In the genomic region with DNA sequence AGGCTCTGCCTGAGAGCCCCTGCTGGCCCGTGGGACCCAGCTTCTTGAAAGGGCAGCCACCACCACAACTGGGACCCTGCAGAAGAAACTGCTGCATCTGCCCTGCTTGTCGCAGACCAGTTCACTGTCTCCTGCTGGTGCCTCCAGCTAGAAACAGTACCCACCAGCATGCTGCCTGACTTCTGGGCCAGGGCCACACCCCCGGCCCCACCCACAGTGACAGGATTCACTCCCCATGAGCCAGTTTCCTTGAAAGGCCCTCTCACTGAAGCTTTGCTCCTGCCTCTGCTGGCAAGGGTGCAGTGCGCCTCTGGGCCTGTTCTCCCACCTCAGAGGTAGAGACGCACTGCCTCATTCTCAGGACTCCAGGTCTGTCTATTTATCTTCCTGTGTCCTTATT, we compare ENCODE assay signal across 17 cellular contexts. TPM values are rescaled to one million over a fixed set of nuclear protein-coding genes. Genes with fewer than 3 reads are reported as not detected.
DNase-seq lines count a peak whose midpoint lies in the region; ATAC-seq and TF ChIP-seq lines count a peak whose summit lies in the region.
"Had no signal": no experiment of that assay in that cellular context is flagged by ENCODE, and none has a peak within 500 bp of the region (broad histone marks: within the 10 kb centered on the region; RNA-seq: fewer than 3 reads in every experiment).

No MANE protein-coding gene starts in this region.

- H3K9me3 ChIP-seq in esophagus (ENCODE audit: control insufficient read depth in 2 of 2, insufficient read depth in 1 of 2, low read depth in 1 of 2, low read length in 1 of 2) = no peaks in the 10 kb centered on the region
- H3K9me3 ChIP-seq in left lung = no peaks in the 10 kb centered on the region
- H3K9me3 ChIP-seq: BE2C had no signal

- H3K36me3 ChIP-seq in esophagus (ENCODE audit: control insufficient read depth in 2 of 2, insufficient read depth in 2 of 2, low read length in 1 of 2) (peaks cover 5 to 42% of the 10 kb centered on the region in 2 donors), left lung (peaks cover 0 to 54% of the 10 kb centered on the region in 2 donors)
- H3K36me3 ChIP-seq: BE2C had no signal

- no peak for ATAC-seq in stimulated activated effector memory CD8-positive, alpha-beta T cell treated with anti-CD3 and anti-CD28 coated beads, Interleukin-12 subunit alpha, Interleukin-12 subunit beta, amount 100 ng/mL, for 72 hours
- no peak for ATAC-seq in GM21367 (IDR thresholded peaks at IDR 0.05; ENCODE audit: unreplicated experiment)
- no peak for ATAC-seq in left lung

- H3K4me3 ChIP-seq in esophagus (ENCODE audit: low read depth in 1 of 2, low read length in 2 of 2) = no peak overlapping the region
- H3K4me3 ChIP-seq in left lung = no peak overlapping the region

- peak overlapping the region; percentile 50 for H3K27ac Mint-ChIP-seq in activated T-cell treated with anti-CD3 and anti-CD28 coated beads, Interleukin-2, amount 50 U/mL, for 24 hours
- H3K27ac Mint-ChIP-seq in stimulated activated effector memory CD8-positive, alpha-beta T cell treated with anti-CD3 and anti-CD28 coated beads, Interleukin-12 subunit alpha, Interleukin-12 subunit beta, amount 100 ng/mL, for 72 hours = peak overlapping the region; percentile 81

- H3K4me3 Mint-ChIP-seq in activated T-cell treated with anti-CD3 and anti-CD28 coated beads, Interleukin-2, amount 50 U/mL, for 24 hours = no peak overlapping the region
- H3K4me3 Mint-ChIP-seq in stimulated activated effector memory CD8-positive, alpha-beta T cell treated with anti-CD3 and anti-CD28 coated beads, Interleukin-12 subunit alpha, Interleukin-12 subunit beta, amount 100 ng/mL, for 72 hours = no peak overlapping the region
- H3K4me3 Mint-ChIP-seq: activated CD4-positive, alpha-beta memory T cell treated with anti-CD3 and anti-CD28 coated beads for 36 hours had no signal

- intact Hi-C loops in left lung (cut with DNase I) = no loop called here

- 62% methylated on average over 4 to 5 of the region's 5 CpGs for WGBS in esophagus, 2 donors

- peaks cover 60% of the 10 kb centered on the region for H3K36me3 Mint-ChIP-seq in activated T-cell treated with anti-CD3 and anti-CD28 coated beads, Interleukin-2, amount 50 U/mL, for 24 hours (ENCODE audit: low read depth)
- peaks cover 74% of the 10 kb centered on the region for H3K36me3 Mint-ChIP-seq in stimulated activated effector memory CD8-positive, alpha-beta T cell treated with anti-CD3 and anti-CD28 coated beads, Interleukin-12 subunit alpha, Interleukin-12 subunit beta, amount 100 ng/mL, for 72 hours
- H3K36me3 Mint-ChIP-seq: activated naive CD4-positive, alpha-beta T cell treated with anti-CD3 and anti-CD28 coated beads, Interleukin-2, amount 50 U/mL, for 72 hours had no signal

- H3K27me3 Mint-ChIP-seq in activated T-cell treated with anti-CD3 and anti-CD28 coated beads, Interleukin-2, amount 50 U/mL, for 24 hours = no peaks in the 10 kb centered on the region
- H3K27me3 Mint-ChIP-seq: activated CD4-positive, alpha-beta memory T cell treated with anti-CD3 and anti-CD28 coated beads for 36 hours had no signal

- H3K4me1 ChIP-seq in esophagus (ENCODE audit: control insufficient read depth in 2 of 2, insufficient read depth in 2 of 2, low read length in 1 of 2) (peaks cover 20 to 41% of the 10 kb centered on the region in 2 donors), left lung (peaks cover 15 to 71% of the 10 kb centered on the region in 2 donors)

- H3K27me3 ChIP-seq in esophagus (ENCODE audit: control insufficient read depth in 1 of 2, insufficient read depth in 2 of 2, low read length in 2 of 2) (no peaks in the 10 kb centered on the region), left lung (no peaks in the 10 kb centered on the region)
- H3K27me3 ChIP-seq: BE2C had no signal

- DNase-seq in activated T-cell treated with anti-CD3 and anti-CD28 coated beads, Interleukin-2, amount 50 U/mL, for 24 hours = no peak
- no peak for DNase-seq in activated T-cell treated with anti-CD3 and anti-CD28 coated beads for 4 hours
- DNase-seq in NCI-H510A treated with DMSO at 0.1 percent for 48 hours (lab: John Stamatoyannopoulos, UW) = peak; percentile 59
- DNase-seq in stimulated activated effector memory CD8-positive, alpha-beta T cell treated with anti-CD3 and anti-CD28 coated beads, Interleukin-12 subunit alpha, Interleukin-12 subunit beta, amount 100 ng/mL, for 72 hours (ENCODE audit: low spot score in 2 of 2) = no peak
- DNase-seq in SW480 (ENCODE audit: low spot score) = no peak
- no peak for DNase-seq in left lung
- DNase-seq: activated CD4-positive, alpha-beta memory T cell treated with anti-CD3 and anti-CD28 coated beads for 36 hours; BE2C; KG1; NCI-H1436 treated with DMSO at 0.1 percent for 48 hours; OCI-M1; stimulated activated CD4-positive, alpha-beta T cell treated with anti-CD3 and anti-CD28 coated beads, Interleukin-1b, Interleukin-23, amount 100 ng/mL, for 48 hours; stimulated activated naive CD4-positive, alpha-beta T cell; T-helper 2 cell had no signal

- H3K27ac ChIP-seq in esophagus (ENCODE audit: low read depth in 2 of 2, low read length in 1 of 2) (peak overlapping the region; percentile 33 to 40), left lung (no peak overlapping the region)

- no peak for TF ChIP-seq CTCF in left lung (IDR thresholded peaks at IDR 0.05)

- no peaks in the 10 kb centered on the region for H3K9me3 Mint-ChIP-seq in activated T-cell treated with anti-CD3 and anti-CD28 coated beads, Interleukin-2, amount 50 U/mL, for 24 hours
- no peaks in the 10 kb centered on the region for H3K9me3 Mint-ChIP-seq in stimulated activated effector memory CD8-positive, alpha-beta T cell treated with anti-CD3 and anti-CD28 coated beads, Interleukin-12 subunit alpha, Interleukin-12 subunit beta, amount 100 ng/mL, for 72 hours
- H3K9me3 Mint-ChIP-seq: activated CD4-positive, alpha-beta memory T cell treated with anti-CD3 and anti-CD28 coated beads for 36 hours; activated naive CD4-positive, alpha-beta T cell treated with anti-CD3 and anti-CD28 coated beads, Interleukin-2, amount 50 U/mL, for 72 hours had no signal

- peaks cover 32% of the 10 kb centered on the region for H3K4me1 Mint-ChIP-seq in activated T-cell treated with anti-CD3 and anti-CD28 coated beads, Interleukin-2, amount 50 U/mL, for 24 hours (ENCODE audit: low read depth)
- peaks cover 41% of the 10 kb centered on the region for H3K4me1 Mint-ChIP-seq in stimulated activated effector memory CD8-positive, alpha-beta T cell treated with anti-CD3 and anti-CD28 coated beads, Interleukin-12 subunit alpha, Interleukin-12 subunit beta, amount 100 ng/mL, for 72 hours

RNA-seq across cellular contexts. Expression of a gene that starts 32.4 kb away (rescaled TPM):
- 100 to 1,000 TPM; 155 to 287 TPM for polyA plus RNA-seq in esophagus
- 100 to 1,000 TPM; 281 to 298 TPM for total RNA-seq in left lung

RNA-seq across cellular contexts. Expression of a gene that starts 40.4 kb away (rescaled TPM):
- polyA plus RNA-seq in esophagus = 1 to 10 TPM; 5.5 to 5.8 TPM
- total RNA-seq in left lung = 10 to 100 TPM; 35.0 to 53.8 TPM
- total RNA-seq: activated CD4-positive, alpha-beta memory T cell treated with anti-CD3 and anti-CD28 coated beads for 36 hours; activated naive CD4-positive, alpha-beta T cell treated with anti-CD3 and anti-CD28 coated beads, Interleukin-2, amount 50 U/mL, for 72 hours had no signal

Comparison
In these comparisons a context has a peak if more than half of its experiments do, and no peak if none do; other contexts are left out.
1. H3K27ac ChIP-seq: peak in esophagus (2 of 2); none in left lung (0 of 2).